In the genomic region with DNA sequence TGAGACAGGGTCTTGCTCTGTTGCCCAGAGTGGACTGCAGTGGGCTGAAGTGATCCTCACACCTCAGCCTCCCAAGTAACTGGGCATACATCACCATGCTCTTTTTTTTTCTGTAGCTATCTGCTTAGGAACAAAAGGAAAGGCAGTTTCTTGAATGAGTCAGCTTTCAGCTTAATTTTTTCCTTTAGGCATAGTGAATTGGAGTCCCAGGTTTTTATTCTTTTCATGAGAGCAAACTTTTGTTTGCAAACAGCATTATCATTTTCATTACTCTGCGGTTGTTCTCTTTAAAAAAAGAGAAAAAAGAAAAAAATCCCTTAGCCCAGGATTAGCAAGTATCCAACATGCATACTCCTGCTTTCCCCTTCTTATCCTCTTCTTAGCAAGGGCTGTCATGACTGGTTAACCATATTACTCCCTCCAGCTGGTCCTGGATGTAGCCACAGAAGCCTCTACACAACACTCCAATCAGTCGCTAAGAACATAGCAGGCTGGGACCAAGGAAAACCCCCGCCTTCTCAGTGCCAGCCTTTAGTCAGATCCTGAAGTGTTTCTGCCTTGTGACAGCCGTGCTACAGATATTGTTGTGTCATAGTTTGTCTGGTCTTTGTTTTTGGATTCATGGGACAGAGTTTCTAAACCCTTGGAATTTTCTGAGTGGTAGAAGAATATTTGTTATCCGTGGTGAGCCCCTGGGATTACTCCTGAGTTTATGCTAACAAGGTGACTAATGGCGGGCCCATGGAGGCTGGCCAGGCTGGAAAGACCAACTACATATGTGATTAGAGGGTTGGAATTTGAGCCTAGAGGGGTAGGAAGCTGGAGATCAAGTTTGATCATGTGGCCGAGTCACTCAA, we compare ENCODE assay signal across 1 cellular context.
TF ChIP-seq lines count a peak whose summit lies in the region.

No MANE protein-coding gene starts in this region.

TF ChIP-seq in K562, 482 proteins besides CTCF, POLR2A, EP300 and RAD21 (continued from another document):
- TF ChIP-seq, protein P1, sequence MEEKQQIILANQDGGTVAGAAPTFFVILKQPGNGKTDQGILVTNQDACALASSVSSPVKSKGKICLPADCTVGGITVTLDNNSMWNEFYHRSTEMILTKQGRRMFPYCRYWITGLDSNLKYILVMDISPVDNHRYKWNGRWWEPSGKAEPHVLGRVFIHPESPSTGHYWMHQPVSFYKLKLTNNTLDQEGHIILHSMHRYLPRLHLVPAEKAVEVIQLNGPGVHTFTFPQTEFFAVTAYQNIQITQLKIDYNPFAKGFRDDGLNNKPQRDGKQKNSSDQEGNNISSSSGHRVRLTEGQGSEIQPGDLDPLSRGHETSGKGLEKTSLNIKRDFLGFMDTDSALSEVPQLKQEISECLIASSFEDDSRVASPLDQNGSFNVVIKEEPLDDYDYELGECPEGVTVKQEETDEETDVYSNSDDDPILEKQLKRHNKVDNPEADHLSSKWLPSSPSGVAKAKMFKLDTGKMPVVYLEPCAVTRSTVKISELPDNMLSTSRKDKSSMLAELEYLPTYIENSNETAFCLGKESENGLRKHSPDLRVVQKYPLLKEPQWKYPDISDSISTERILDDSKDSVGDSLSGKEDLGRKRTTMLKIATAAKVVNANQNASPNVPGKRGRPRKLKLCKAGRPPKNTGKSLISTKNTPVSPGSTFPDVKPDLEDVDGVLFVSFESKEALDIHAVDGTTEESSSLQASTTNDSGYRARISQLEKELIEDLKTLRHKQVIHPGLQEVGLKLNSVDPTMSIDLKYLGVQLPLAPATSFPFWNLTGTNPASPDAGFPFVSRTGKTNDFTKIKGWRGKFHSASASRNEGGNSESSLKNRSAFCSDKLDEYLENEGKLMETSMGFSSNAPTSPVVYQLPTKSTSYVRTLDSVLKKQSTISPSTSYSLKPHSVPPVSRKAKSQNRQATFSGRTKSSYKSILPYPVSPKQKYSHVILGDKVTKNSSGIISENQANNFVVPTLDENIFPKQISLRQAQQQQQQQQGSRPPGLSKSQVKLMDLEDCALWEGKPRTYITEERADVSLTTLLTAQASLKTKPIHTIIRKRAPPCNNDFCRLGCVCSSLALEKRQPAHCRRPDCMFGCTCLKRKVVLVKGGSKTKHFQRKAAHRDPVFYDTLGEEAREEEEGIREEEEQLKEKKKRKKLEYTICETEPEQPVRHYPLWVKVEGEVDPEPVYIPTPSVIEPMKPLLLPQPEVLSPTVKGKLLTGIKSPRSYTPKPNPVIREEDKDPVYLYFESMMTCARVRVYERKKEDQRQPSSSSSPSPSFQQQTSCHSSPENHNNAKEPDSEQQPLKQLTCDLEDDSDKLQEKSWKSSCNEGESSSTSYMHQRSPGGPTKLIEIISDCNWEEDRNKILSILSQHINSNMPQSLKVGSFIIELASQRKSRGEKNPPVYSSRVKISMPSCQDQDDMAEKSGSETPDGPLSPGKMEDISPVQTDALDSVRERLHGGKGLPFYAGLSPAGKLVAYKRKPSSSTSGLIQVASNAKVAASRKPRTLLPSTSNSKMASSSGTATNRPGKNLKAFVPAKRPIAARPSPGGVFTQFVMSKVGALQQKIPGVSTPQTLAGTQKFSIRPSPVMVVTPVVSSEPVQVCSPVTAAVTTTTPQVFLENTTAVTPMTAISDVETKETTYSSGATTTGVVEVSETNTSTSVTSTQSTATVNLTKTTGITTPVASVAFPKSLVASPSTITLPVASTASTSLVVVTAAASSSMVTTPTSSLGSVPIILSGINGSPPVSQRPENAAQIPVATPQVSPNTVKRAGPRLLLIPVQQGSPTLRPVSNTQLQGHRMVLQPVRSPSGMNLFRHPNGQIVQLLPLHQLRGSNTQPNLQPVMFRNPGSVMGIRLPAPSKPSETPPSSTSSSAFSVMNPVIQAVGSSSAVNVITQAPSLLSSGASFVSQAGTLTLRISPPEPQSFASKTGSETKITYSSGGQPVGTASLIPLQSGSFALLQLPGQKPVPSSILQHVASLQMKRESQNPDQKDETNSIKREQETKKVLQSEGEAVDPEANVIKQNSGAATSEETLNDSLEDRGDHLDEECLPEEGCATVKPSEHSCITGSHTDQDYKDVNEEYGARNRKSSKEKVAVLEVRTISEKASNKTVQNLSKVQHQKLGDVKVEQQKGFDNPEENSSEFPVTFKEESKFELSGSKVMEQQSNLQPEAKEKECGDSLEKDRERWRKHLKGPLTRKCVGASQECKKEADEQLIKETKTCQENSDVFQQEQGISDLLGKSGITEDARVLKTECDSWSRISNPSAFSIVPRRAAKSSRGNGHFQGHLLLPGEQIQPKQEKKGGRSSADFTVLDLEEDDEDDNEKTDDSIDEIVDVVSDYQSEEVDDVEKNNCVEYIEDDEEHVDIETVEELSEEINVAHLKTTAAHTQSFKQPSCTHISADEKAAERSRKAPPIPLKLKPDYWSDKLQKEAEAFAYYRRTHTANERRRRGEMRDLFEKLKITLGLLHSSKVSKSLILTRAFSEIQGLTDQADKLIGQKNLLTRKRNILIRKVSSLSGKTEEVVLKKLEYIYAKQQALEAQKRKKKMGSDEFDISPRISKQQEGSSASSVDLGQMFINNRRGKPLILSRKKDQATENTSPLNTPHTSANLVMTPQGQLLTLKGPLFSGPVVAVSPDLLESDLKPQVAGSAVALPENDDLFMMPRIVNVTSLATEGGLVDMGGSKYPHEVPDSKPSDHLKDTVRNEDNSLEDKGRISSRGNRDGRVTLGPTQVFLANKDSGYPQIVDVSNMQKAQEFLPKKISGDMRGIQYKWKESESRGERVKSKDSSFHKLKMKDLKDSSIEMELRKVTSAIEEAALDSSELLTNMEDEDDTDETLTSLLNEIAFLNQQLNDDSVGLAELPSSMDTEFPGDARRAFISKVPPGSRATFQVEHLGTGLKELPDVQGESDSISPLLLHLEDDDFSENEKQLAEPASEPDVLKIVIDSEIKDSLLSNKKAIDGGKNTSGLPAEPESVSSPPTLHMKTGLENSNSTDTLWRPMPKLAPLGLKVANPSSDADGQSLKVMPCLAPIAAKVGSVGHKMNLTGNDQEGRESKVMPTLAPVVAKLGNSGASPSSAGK (IDR thresholded peaks at IDR 0.05): 0 out of 2 replicates have a peak, but pooled peaks have one; percentile 12
- TF ChIP-seq ZNF316 (IDR thresholded peaks at IDR 0.05) (peak; percentile 13; the same call in 1 of the 2 replicates), POLR3A (IDR thresholded peaks at IDR 0.05; ENCODE audit: borderline replicate concordance, extremely low read depth, insufficient read depth, insufficient read length) (no peak), C11orf30 (IDR thresholded peaks at IDR 0.05; ENCODE audit: low read depth) (peak; percentile 36; the same call in 1 of the 2 replicates)
